3 cellular contexts compared by ENCODE assay signal in the genomic region with DNA sequence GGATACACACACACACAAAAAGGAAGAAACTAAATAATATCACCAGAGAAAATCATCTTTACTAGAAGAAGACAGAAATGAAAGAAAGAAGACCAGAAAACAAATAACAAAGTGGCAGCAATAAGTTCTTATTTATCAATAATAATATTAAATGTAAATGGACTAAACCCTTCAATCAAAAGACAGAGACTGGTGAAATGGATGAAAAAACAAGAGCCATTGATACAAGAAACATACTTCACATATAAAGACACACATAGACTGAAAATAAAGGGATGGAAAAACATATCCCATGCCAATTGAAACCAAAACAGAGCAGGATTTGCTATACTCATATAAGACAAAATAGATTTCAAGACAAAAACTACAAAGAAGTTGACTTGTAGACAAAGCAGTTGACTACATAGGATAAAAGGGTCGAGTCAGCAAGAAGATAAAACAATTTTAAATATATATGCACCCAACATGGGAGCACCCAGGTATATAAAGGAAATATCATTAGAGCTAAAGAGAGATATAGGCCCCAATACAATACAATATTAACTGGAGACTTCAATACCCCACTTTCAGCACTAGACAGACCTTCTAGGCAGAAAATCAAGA.
TF ChIP-seq lines count a peak whose summit lies in the region.

No MANE protein-coding gene starts in this region.

TF ChIP-seq in HepG2, 621 proteins besides CTCF, POLR2A, EP300 and RAD21:
- TF ChIP-seq MAFF (IDR thresholded peaks at IDR 0.05; ENCODE audit: low read depth, low read length) (peak; percentile 72), MAFK (conservative IDR thresholded peaks at IDR 0.05 in 1 of 2, IDR thresholded peaks at IDR 0.05 in 1 of 2; ENCODE audit: low read length in 2 of 2) (peak; percentile 62 to 77), JUN (CRISPR knock-in tag; IDR thresholded peaks at IDR 0.05) (no peak)

TF ChIP-seq in HEK293, 187 proteins besides CTCF, POLR2A, EP300 and RAD21:
- TF ChIP-seq SETDB1 (IDR thresholded peaks at IDR 0.05; ENCODE audit: insufficient read length, low read length) (peak; percentile 84), ZNF529 (tag by site-specific recombination; IDR thresholded peaks at IDR 0.05; ENCODE audit: insufficient replicate concordance) (no peak)

TF ChIP-seq in K562, 482 proteins besides CTCF, POLR2A, EP300 and RAD21:
- TF ChIP-seq GTF2F1 (IDR thresholded peaks at IDR 0.05; ENCODE audit: low read depth, low read length) (no peak), ZNF507 (tag; conservative IDR thresholded peaks at IDR 0.05) (peak; percentile 94), C11orf30 (IDR thresholded peaks at IDR 0.05; ENCODE audit: low read depth) (peak; percentile 26; the same call in 1 of the 2 replicates), BACH1 (tag; IDR thresholded peaks at IDR 0.05) (no peak), KLF1 (tag; IDR thresholded peaks at IDR 0.05) (no peak), TCF7L2 (IDR thresholded peaks at IDR 0.05; ENCODE audit: low read depth, low read length) (no peak), ZNF316 (IDR thresholded peaks at IDR 0.05) (peak; percentile 57; the same call in 1 of the 2 replicates), ZNF354B (CRISPR knock-in tag; IDR thresholded peaks at IDR 0.05) (peak; percentile 62; the same call in 1 of the 2 replicates), CBX5 (IDR thresholded peaks at IDR 0.05; ENCODE audit: borderline replicate concordance, low read depth) (no peak), FOXK1 (CRISPR knock-in tag; IDR thresholded peaks at IDR 0.05; ENCODE audit: borderline replicate concordance) (no peak), SETDB1 (IDR thresholded peaks at IDR 0.05; ENCODE audit: low read length) (no peak), BRF1 (IDR thresholded peaks at IDR 0.05; ENCODE audit: borderline replicate concordance, extremely low read depth, insufficient read length) (no peak), PHF8 (IDR thresholded peaks at IDR 0.05; ENCODE audit: borderline replicate concordance, low read length) (no peak), KLF16 (IDR thresholded peaks at IDR 0.05) (no peak), STAT5A (IDR thresholded peaks at IDR 0.05; ENCODE audit: borderline replicate concordance, low read length) (no peak), ZZZ3 (IDR thresholded peaks at IDR 0.05) (no peak), NFRKB (IDR thresholded peaks at IDR 0.05; ENCODE audit: low read depth) (no peak), MAFF (IDR thresholded peaks at IDR 0.05; ENCODE audit: low read length) (0 out of 2 replicates have a peak, but pooled peaks have one; percentile 38)
- TF ChIP-seq, protein P1, sequence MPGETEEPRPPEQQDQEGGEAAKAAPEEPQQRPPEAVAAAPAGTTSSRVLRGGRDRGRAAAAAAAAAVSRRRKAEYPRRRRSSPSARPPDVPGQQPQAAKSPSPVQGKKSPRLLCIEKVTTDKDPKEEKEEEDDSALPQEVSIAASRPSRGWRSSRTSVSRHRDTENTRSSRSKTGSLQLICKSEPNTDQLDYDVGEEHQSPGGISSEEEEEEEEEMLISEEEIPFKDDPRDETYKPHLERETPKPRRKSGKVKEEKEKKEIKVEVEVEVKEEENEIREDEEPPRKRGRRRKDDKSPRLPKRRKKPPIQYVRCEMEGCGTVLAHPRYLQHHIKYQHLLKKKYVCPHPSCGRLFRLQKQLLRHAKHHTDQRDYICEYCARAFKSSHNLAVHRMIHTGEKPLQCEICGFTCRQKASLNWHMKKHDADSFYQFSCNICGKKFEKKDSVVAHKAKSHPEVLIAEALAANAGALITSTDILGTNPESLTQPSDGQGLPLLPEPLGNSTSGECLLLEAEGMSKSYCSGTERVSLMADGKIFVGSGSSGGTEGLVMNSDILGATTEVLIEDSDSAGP (CRISPR knock-in tag; IDR thresholded peaks at IDR 0.05): no peak
- TF ChIP-seq, protein P2, sequence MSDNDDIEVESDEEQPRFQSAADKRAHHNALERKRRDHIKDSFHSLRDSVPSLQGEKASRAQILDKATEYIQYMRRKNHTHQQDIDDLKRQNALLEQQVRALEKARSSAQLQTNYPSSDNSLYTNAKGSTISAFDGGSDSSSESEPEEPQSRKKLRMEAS (CRISPR knock-in tag; IDR thresholded peaks at IDR 0.05): no peak
- TF ChIP-seq, protein P3, sequence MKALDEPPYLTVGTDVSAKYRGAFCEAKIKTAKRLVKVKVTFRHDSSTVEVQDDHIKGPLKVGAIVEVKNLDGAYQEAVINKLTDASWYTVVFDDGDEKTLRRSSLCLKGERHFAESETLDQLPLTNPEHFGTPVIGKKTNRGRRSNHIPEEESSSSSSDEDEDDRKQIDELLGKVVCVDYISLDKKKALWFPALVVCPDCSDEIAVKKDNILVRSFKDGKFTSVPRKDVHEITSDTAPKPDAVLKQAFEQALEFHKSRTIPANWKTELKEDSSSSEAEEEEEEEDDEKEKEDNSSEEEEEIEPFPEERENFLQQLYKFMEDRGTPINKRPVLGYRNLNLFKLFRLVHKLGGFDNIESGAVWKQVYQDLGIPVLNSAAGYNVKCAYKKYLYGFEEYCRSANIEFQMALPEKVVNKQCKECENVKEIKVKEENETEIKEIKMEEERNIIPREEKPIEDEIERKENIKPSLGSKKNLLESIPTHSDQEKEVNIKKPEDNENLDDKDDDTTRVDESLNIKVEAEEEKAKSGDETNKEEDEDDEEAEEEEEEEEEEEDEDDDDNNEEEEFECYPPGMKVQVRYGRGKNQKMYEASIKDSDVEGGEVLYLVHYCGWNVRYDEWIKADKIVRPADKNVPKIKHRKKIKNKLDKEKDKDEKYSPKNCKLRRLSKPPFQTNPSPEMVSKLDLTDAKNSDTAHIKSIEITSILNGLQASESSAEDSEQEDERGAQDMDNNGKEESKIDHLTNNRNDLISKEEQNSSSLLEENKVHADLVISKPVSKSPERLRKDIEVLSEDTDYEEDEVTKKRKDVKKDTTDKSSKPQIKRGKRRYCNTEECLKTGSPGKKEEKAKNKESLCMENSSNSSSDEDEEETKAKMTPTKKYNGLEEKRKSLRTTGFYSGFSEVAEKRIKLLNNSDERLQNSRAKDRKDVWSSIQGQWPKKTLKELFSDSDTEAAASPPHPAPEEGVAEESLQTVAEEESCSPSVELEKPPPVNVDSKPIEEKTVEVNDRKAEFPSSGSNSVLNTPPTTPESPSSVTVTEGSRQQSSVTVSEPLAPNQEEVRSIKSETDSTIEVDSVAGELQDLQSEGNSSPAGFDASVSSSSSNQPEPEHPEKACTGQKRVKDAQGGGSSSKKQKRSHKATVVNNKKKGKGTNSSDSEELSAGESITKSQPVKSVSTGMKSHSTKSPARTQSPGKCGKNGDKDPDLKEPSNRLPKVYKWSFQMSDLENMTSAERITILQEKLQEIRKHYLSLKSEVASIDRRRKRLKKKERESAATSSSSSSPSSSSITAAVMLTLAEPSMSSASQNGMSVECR (CRISPR knock-in tag; IDR thresholded peaks at IDR 0.05): no peak
